ENCODE assay signal across 8 cellular contexts in the genomic region with DNA sequence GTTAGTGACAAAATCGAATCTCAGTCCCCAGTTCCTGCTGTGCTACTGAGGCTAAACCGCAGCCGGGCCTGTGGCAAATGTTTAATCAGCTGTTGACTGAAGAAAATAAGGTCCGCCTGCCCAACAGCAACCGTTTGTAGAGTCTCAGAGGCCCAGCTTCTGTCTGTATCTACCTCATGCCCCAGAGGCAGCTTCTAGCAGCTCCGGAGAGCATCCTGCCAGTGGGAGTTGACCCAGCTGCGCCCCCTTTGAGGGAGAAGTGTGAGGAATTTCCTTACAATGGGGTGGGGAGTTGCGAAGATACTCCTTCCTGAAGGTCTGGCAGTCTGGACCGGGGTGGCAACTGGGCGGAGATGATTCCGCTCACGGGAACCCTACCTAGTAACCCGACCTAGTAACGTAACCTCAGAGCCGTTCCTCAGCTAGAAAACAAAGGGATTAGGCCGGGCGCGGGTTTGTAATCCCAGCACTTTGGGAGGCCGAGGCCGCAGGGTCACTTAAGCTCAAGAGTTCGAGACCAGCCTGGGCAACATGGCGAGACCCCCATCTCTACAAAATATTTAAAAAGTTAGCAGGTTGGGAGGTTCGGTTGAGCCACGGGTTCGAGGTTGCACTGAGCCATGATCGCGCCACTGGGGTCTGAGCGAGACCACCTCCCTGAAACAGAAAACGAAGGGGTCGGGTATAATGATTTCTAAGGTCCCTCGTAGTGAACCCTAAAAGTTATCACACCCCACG. TPM values are rescaled to one million over a fixed set of nuclear protein-coding genes. Genes with fewer than 3 reads are reported as not detected.
DNase-seq lines count a peak whose midpoint lies in the region; ATAC-seq and TF ChIP-seq lines count a peak whose summit lies in the region.

No MANE protein-coding gene starts in this region.

- in situ Hi-C loops in G401 (cut with HindIII; ENCODE audit: low sequenced_read_pairs): no loop called here

- peaks cover 21% of the 10 kb centered on the region for H3K36me3 Mint-ChIP-seq in activated T-cell treated with anti-CD3 and anti-CD28 coated beads, Interleukin-2, amount 50 U/mL, for 24 hours (ENCODE audit: low read depth)
- H3K36me3 Mint-ChIP-seq in natural killer cell: no peaks in the 10 kb centered on the region

- intact Hi-C loops in natural killer cell (cut with micrococcal nuclease): loop anchor here (2.0 kb wide), 2 partner anchors 15 to 27 kb away; a partner anchor contains a TSS

- no peaks in the 10 kb centered on the region for H3K9me3 Mint-ChIP-seq in activated T-cell treated with anti-CD3 and anti-CD28 coated beads, Interleukin-2, amount 50 U/mL, for 24 hours
- no peaks in the 10 kb centered on the region for H3K9me3 Mint-ChIP-seq in natural killer cell

- peak overlapping the region; percentile 81 for H3K4me3 Mint-ChIP-seq in activated T-cell treated with anti-CD3 and anti-CD28 coated beads, Interleukin-2, amount 50 U/mL, for 24 hours
- H3K4me3 Mint-ChIP-seq in natural killer cell: peak overlapping the region; percentile 90

- peak overlapping the region; percentile 83 for H3K27ac Mint-ChIP-seq in activated T-cell treated with anti-CD3 and anti-CD28 coated beads, Interleukin-2, amount 50 U/mL, for 24 hours
- H3K27ac Mint-ChIP-seq in natural killer cell: peak overlapping the region; percentile 81 to 86

- DNase-seq in G401 (ENCODE audit: low spot score): peak; percentile 71
- DNase-seq in NCI-H748 treated with DMSO at 0.1 percent for 48 hours (lab: John Stamatoyannopoulos, UW): peak; percentile 29
- peak; percentile 57 for DNase-seq in activated T-cell treated with anti-CD3 and anti-CD28 coated beads, Interleukin-2, amount 50 U/mL, for 24 hours
- peak; percentile 59 for DNase-seq in fibroblast of peridontal ligament (ENCODE audit: extremely low read depth)
- DNase-seq in natural killer cell: peak; percentile 30
- no peak for DNase-seq in cerebellar nuclear complex (lab: John Stamatoyannopoulos, UW)

- no peak for TF ChIP-seq CTCF in natural killer cell (IDR thresholded peaks at IDR 0.05)

- peaks cover 57% of the 10 kb centered on the region for H3K4me1 Mint-ChIP-seq in activated T-cell treated with anti-CD3 and anti-CD28 coated beads, Interleukin-2, amount 50 U/mL, for 24 hours (ENCODE audit: low read depth)
- H3K4me1 Mint-ChIP-seq in natural killer cell: peaks cover 31 to 39% of the 10 kb centered on the region in 2 donors

- ATAC-seq in HG03175 (IDR thresholded peaks at IDR 0.05; ENCODE audit: unreplicated experiment): peak; percentile 20
- peak; percentile 4 to 8 (median 5) for ATAC-seq in natural killer cell
- ATAC-seq in GM18519 (IDR thresholded peaks at IDR 0.05; ENCODE audit: low FRiP score, unreplicated experiment): no peak

- no peaks in the 10 kb centered on the region for H3K27me3 Mint-ChIP-seq in activated T-cell treated with anti-CD3 and anti-CD28 coated beads, Interleukin-2, amount 50 U/mL, for 24 hours
- H3K27me3 Mint-ChIP-seq in natural killer cell (ENCODE audit: low read depth in 2 of 2): no peaks in the 10 kb centered on the region

RNA-seq across cellular contexts. Expression of a gene that starts 0.8 kb away (rescaled TPM):
- 21.0 and 23.4 TPM in 2 replicates for total RNA-seq in G401 (2014; rRNA removed; shearing (Covaris generic))
- total RNA-seq in natural killer cell: 1 to 10 TPM; 1.3 to 2.7 (median 1.6) TPM

RNA-seq across cellular contexts. Expression of a gene that starts 9.7 kb away (rescaled TPM):
- total RNA-seq in G401 (2014; rRNA removed; shearing (Covaris generic)): 266 and 278 TPM in 2 replicates
- 10 to 100 TPM; 58.9 to 79.4 (median 76.5) TPM for total RNA-seq in natural killer cell

RNA-seq across cellular contexts. Expression of a gene that starts 36.9 kb away (rescaled TPM):
- 5.0 and 5.9 TPM in 2 replicates for total RNA-seq in G401 (2014; rRNA removed; shearing (Covaris generic))
- total RNA-seq in natural killer cell: not detected

RNA-seq across cellular contexts. Expression of a gene that starts 54.9 kb away (rescaled TPM):
- total RNA-seq in G401 (2014; rRNA removed; shearing (Covaris generic)): 0.68 and 0.98 TPM in 2 replicates
- total RNA-seq in natural killer cell: 1 to 10 TPM; 5.1 to 8.3 (median 7.2) TPM

RNA-seq across cellular contexts. Expression of a gene that starts 55.1 kb away (rescaled TPM):
- 3.3 TPM in 1 of 2 replicates, not detected in the other for total RNA-seq in G401 (2014; rRNA removed; shearing (Covaris generic))
- 10 to 100 TPM in 2 of 3 donors, 1 to 10 TPM in 1; 7.3 to 16.7 (median 13.7) TPM for total RNA-seq in natural killer cell

Comparison
In these comparisons a context has a peak if more than half of its experiments do, and no peak if none do; other contexts are left out.
1. DNase-seq: peak in G401 (single experiment), NCI-H748 treated with DMSO at 0.1 percent for 48 hours (single experiment), activated T-cell treated with anti-CD3 and anti-CD28 coated beads, Interleukin-2, amount 50 U/mL, for 24 hours (single experiment), fibroblast of peridontal ligament (single experiment) and natural killer cell (single experiment); none in cerebellar nuclear complex (0 of 2).